ENCODE assay signal across 12 cellular contexts in the genomic region with DNA sequence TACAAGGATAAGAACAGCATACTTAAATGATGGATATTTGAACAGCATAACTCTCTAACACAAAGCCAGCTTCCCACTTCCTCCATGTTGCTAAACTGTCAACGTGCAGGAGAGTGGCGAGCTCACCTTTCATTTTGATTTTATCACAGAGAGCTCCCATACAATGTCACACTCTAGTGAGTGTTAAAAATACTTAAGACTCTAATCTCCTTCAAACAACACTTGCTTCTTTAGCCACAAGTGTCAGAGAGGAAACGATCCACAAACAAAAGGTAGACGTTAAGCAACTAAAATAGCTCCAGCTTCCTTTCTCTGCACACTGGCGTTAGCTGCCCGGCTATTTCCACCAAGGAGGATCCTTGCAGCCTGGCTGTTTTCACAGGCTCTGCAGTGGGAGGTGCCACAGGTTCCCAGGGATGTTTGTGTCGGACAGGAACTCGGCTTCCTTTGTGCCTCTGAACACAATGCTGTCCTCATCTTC.
A peak's percentile ranks its signal among the peaks of the same experiment; 100 is the strongest.
DNase-seq lines count a peak whose midpoint lies in the region; ATAC-seq, FAIRE-seq and TF ChIP-seq lines count a peak whose summit lies in the region.
"Had no signal": no experiment of that assay in that cellular context is flagged by ENCODE, and none has a peak within 500 bp of the region (broad histone marks: within the 10 kb centered on the region; RNA-seq: fewer than 3 reads in every experiment).

No MANE protein-coding gene starts in this region.

- no peaks in the 10 kb centered on the region for H3K79me2 ChIP-seq in endothelial cell of umbilical vein (ENCODE audit: control insufficient read depth, insufficient read depth, low read length)

- H3K4me2 ChIP-seq in endothelial cell of umbilical vein (ENCODE audit: insufficient read depth, low read length): peak overlapping the region; percentile 6

- POLR2A ChIA-PET in endothelial cell of umbilical vein (lab: Charles Lee): no interaction called here

- H3K36me3 Mint-ChIP-seq in osteocyte (ENCODE audit: unreplicated experiment): no peaks in the 10 kb centered on the region

- peaks cover 0 to 3% of the 10 kb centered on the region in 2 experiments for H3K27me3 ChIP-seq in endothelial cell of umbilical vein (ENCODE audit: control insufficient read depth in 2 of 2, insufficient read depth in 2 of 2, low read length in 2 of 2)
- H3K27me3 ChIP-seq: esophagus squamous epithelium had no signal

- H3K9me3 Mint-ChIP-seq in osteocyte (ENCODE audit: unreplicated experiment): no peaks in the 10 kb centered on the region

- H3K4me3 Mint-ChIP-seq in osteocyte (ENCODE audit: unreplicated experiment): no peak overlapping the region
- H3K4me3 Mint-ChIP-seq: nephron had no signal

- no peak overlapping the region for H3K27ac ChIP-seq in endothelial cell of umbilical vein (ENCODE audit: insufficient read depth, low read depth, low read length)

- peak overlapping the region in 1 of 3 experiments; percentile 1 for H3K4me3 ChIP-seq in endothelial cell of umbilical vein (replicated peaks in 1 of 3; ENCODE audit: insufficient read depth in 1 of 3, low read depth in 1 of 3, low read length in 3 of 3)
- H3K4me3 ChIP-seq: esophagus squamous epithelium had no signal

- intact Hi-C loops in endothelial cell of umbilical vein (cut with micrococcal nuclease): loop anchor here (1.0 to 5.0 kb wide), 5 partner anchors 12 to 330 kb away; no protein-coding TSS in a partner anchor

- H2AFZ ChIP-seq in endothelial cell of umbilical vein (ENCODE audit: low read depth, low read length): peak overlapping the region; percentile 2

- TF ChIP-seq CTCF in endothelial cell of umbilical vein (IDR thresholded peaks at IDR 0.05; ENCODE audit: extremely low read depth in 1 of 2, insufficient read depth in 1 of 2, low read depth in 1 of 2, low read length in 2 of 2): no peak
- TF ChIP-seq CTCF in osteocyte (IDR thresholded peaks at IDR 0.05): no peak

- H3K27me3 Mint-ChIP-seq in osteocyte (ENCODE audit: unreplicated experiment): no peaks in the 10 kb centered on the region

- ATAC-seq in GM18502 (IDR thresholded peaks at IDR 0.05; ENCODE audit: poor library complexity, unreplicated experiment) (peak; percentile 43), GM21825 (IDR thresholded peaks at IDR 0.05; ENCODE audit: unreplicated experiment) (no peak), HG03135 (IDR thresholded peaks at IDR 0.05; ENCODE audit: unreplicated experiment) (no peak), GM18861 (IDR thresholded peaks at IDR 0.05; ENCODE audit: unreplicated experiment) (no peak)

- BruUV-seq in endothelial cell of umbilical vein (replicated peaks; lab: Mats Ljungman, UMichigan): no TSS peak

- H3K4me1 Mint-ChIP-seq in osteocyte (ENCODE audit: unreplicated experiment): peaks cover 16% of the 10 kb centered on the region
- H3K4me1 Mint-ChIP-seq: nephron had no signal

- H3K36me3 ChIP-seq in endothelial cell of umbilical vein (ENCODE audit: control insufficient read depth in 2 of 2, extremely low read depth in 1 of 2, insufficient read depth in 2 of 2, low read length in 2 of 2): no peaks in the 10 kb centered on the region
- H3K36me3 ChIP-seq: esophagus squamous epithelium had no signal

- peak overlapping the region; percentile 26 for H3K9ac ChIP-seq in endothelial cell of umbilical vein (replicated peaks; ENCODE audit: extremely low read depth, insufficient read depth, low read length)

- H3K27ac Mint-ChIP-seq in osteocyte (ENCODE audit: unreplicated experiment): no peak overlapping the region
- H3K27ac Mint-ChIP-seq: nephron had no signal

- no peaks in the 10 kb centered on the region for H3K9me3 ChIP-seq in endothelial cell of umbilical vein (replicated peaks; ENCODE audit: control insufficient read depth, insufficient read depth, low read length)
- H3K9me3 ChIP-seq: esophagus squamous epithelium had no signal

- no peaks in the 10 kb centered on the region for H3K9me1 ChIP-seq in endothelial cell of umbilical vein (replicated peaks; ENCODE audit: control insufficient read depth, extremely low read depth, insufficient read depth, low read length)

- H3K4me1 ChIP-seq in endothelial cell of umbilical vein (ENCODE audit: control insufficient read depth, extremely low read depth, insufficient read depth, low read length): peaks cover 12% of the 10 kb centered on the region

- no peaks in the 10 kb centered on the region for H4K20me1 ChIP-seq in endothelial cell of umbilical vein (replicated peaks; ENCODE audit: control insufficient read depth, extremely low read depth, insufficient read depth, low read length)

- peak; percentile 91 for FAIRE-seq in endothelial cell of umbilical vein (lab: Jason Lieb, UNC)

- no peak for TF ChIP-seq POLR2A in endothelial cell of umbilical vein (IDR thresholded peaks at IDR 0.05; ENCODE audit: low read depth, low read length)

- dilution Hi-C loops in endothelial cell of umbilical vein (cut with MboI; ENCODE audit: extremely low pct_ligation_motif_present, low sequenced_read_pairs): no loop called here

- DNase-seq in NCI-H526 treated with DMSO at 0.1 percent for 48 hours (lab: John Stamatoyannopoulos, UW) (peak; percentile 50), endothelial cell of umbilical vein (ENCODE audit: low read depth, low spot score) (peak; percentile 92), osteocyte (ENCODE audit: extremely low spot score, unreplicated experiment) (peak; percentile 60), NCI-H1436 (lab: John Stamatoyannopoulos, UW) (no peak)
- DNase-seq: activated CD8-positive, alpha-beta memory T cell treated with anti-CD3 and anti-CD28 coated beads, Interleukin-2, amount 50 U/mL, for 48 hours; esophagus squamous epithelium; stimulated activated CD8-positive, alpha-beta memory T cell treated with anti-CD3 and anti-CD28 coated beads, Interleukin-4, amount 100 ng/mL, for 48 hours had no signal

- CTCF ChIA-PET in endothelial cell of umbilical vein (lab: Charles Lee): interaction anchor here (0.7 to 1.9 kb wide), 8 partner anchors 13 to 41 kb away, joined by 3 to 8 read pairs (median 4); no protein-coding TSS in a partner anchor

TF ChIP-seq in endothelial cell of umbilical vein, 7 proteins besides CTCF, POLR2A, EP300 and RAD21:
- TF ChIP-seq JUN (IDR thresholded peaks at IDR 0.05; ENCODE audit: borderline replicate concordance, insufficient read depth, insufficient read length, low read depth) (peak; percentile 58), POLR2AphosphoS5 (IDR thresholded peaks at IDR 0.05; ENCODE audit: insufficient read depth, low read depth, low read length) (no peak)
